In genomic region chr6:137866200-137866913, GRCh38 we compare ENCODE assay signal across 7 cellular contexts. TPM values are rescaled to one million over a fixed set of nuclear protein-coding genes. Genes with fewer than 3 reads are reported as not detected.
A peak's percentile ranks its signal among the peaks of the same experiment; 100 is the strongest.
DNase-seq lines count a peak whose midpoint lies in the region; ATAC-seq and TF ChIP-seq lines count a peak whose summit lies in the region.

No MANE protein-coding gene starts in this region.

- peaks cover 54% of the 10 kb centered on the region for H3K36me3 Mint-ChIP-seq in activated T-helper 17 cell treated with anti-CD3 and anti-CD28 coated beads, Interleukin-2, amount 50 U/mL, for 72 hours (ENCODE audit: low read depth)

- no peak for TF ChIP-seq CTCF in cardiac muscle cell (IDR thresholded peaks at IDR 0.05; ENCODE audit: low read depth, low read length)
- no peak for TF ChIP-seq CTCF in psoas muscle (IDR thresholded peaks at IDR 0.05)

- H3K27me3 ChIP-seq in HUES6 (ENCODE audit: control insufficient read depth, insufficient read depth, low read length), result peaks cover 23% of the 10 kb centered on the region
- no peaks in the 10 kb centered on the region for H3K27me3 ChIP-seq in cardiac muscle cell
- H3K27me3 ChIP-seq in psoas muscle (ENCODE audit: insufficient read depth in 3 of 3, low read length in 2 of 3), result no peaks in the 10 kb centered on the region

- intact Hi-C loops in psoas muscle (cut with DNase I), result loop anchor here (2.0 to 10.0 kb wide), 3 partner anchors 81 to 652 kb away; partner anchors contain the start of gene IFNGR1 (in 2 of the 2)

- H3K4me3 ChIP-seq in HUES6 (ENCODE audit: low read depth, low read length) (peak overlapping the region; percentile 70), cardiac muscle cell (peak overlapping the region; percentile 76), psoas muscle (peak overlapping the region; percentile 80)

- WGBS in psoas muscle, 3 donors, result 11 to 13% (median 11%) methylated on average over 25 of the region's 25 CpGs

- H3K4me1 ChIP-seq in HUES6 (ENCODE audit: control insufficient read depth, insufficient read depth, low read length) (peaks cover 40% of the 10 kb centered on the region), cardiac muscle cell (ENCODE audit: low read depth) (peaks cover 33% of the 10 kb centered on the region), psoas muscle (peaks cover 32% of the 10 kb centered on the region)

- H3K4me3 Mint-ChIP-seq in activated T-helper 17 cell treated with anti-CD3 and anti-CD28 coated beads, Interleukin-2, amount 50 U/mL, for 72 hours, result peak overlapping the region; percentile 95

- no peak for DNase-seq in cardiac muscle cell (ENCODE audit: low read depth in 1 of 2, low spot score in 1 of 2)
- DNase-seq in psoas muscle, result peak in 1 of 2 donors; percentile 61
- DNase-seq in NCI-H1092 treated with DMSO at 0.1 percent for 48 hours (lab: John Stamatoyannopoulos, UW), result no peak

- H3K9me3 Mint-ChIP-seq in activated T-helper 17 cell treated with anti-CD3 and anti-CD28 coated beads, Interleukin-2, amount 50 U/mL, for 72 hours, result no peaks in the 10 kb centered on the region

- peaks cover 2% of the 10 kb centered on the region; the same call in 1 of the 2 replicates for H3K36me3 ChIP-seq in HUES6 (ENCODE audit: control insufficient read depth, insufficient read depth, low read length)
- H3K36me3 ChIP-seq in cardiac muscle cell, result no peaks in the 10 kb centered on the region
- peaks cover 0 to 3% of the 10 kb centered on the region in 2 donors for H3K36me3 ChIP-seq in psoas muscle (ENCODE audit: insufficient read depth in 1 of 2, low read depth in 1 of 2)

- peak overlapping the region; percentile 72; the same call in 1 of the 2 replicates for H3K27ac ChIP-seq in HUES6 (ENCODE audit: low read depth, low read length)
- H3K27ac ChIP-seq in cardiac muscle cell, result no peak overlapping the region
- H3K27ac ChIP-seq in psoas muscle, result peak overlapping the region; percentile 78

- H3K9ac ChIP-seq in HUES6 (ENCODE audit: low read length), result peak overlapping the region; percentile 72

- H3K9me3 ChIP-seq in HUES6 (ENCODE audit: control insufficient read depth, insufficient read depth, low read depth, low read length) (no peaks in the 10 kb centered on the region), cardiac muscle cell (ENCODE audit: low read depth) (no peaks in the 10 kb centered on the region), psoas muscle (no peaks in the 10 kb centered on the region)

- ATAC-seq in GM18498 (IDR thresholded peaks at IDR 0.05; ENCODE audit: unreplicated experiment), result peak; percentile 34
- ATAC-seq in GM21619 (IDR thresholded peaks at IDR 0.05; ENCODE audit: unreplicated experiment), result peak; percentile 27
- ATAC-seq in activated T-helper 17 cell treated with anti-CD3 and anti-CD28 coated beads, Interleukin-2, amount 50 U/mL, for 72 hours (replicated peaks), result peak; percentile 16
- peak in 3 of 4 donors; percentile 20 to 42 (median 40) for ATAC-seq in psoas muscle

- no peaks in the 10 kb centered on the region for H3K27me3 Mint-ChIP-seq in activated T-helper 17 cell treated with anti-CD3 and anti-CD28 coated beads, Interleukin-2, amount 50 U/mL, for 72 hours

- H3K27ac Mint-ChIP-seq in activated T-helper 17 cell treated with anti-CD3 and anti-CD28 coated beads, Interleukin-2, amount 50 U/mL, for 72 hours, result peak overlapping the region; percentile 95

- H3K4me1 Mint-ChIP-seq in activated T-helper 17 cell treated with anti-CD3 and anti-CD28 coated beads, Interleukin-2, amount 50 U/mL, for 72 hours, result peaks cover 33% of the 10 kb centered on the region

RNA-seq across cellular contexts. Expression of gene TNFAIP3, which starts 0.7 kb away (rescaled TPM):
- total RNA-seq in activated T-helper 17 cell treated with anti-CD3 and anti-CD28 coated beads, Interleukin-2, amount 50 U/mL, for 72 hours, result 100 to 1,000 TPM; 254 to 663 TPM
- total RNA-seq in cardiac muscle cell (7.9 and 12.2 TPM in 2 replicates), psoas muscle (10 to 100 TPM in 2 of 4 donors, 1 to 10 TPM in 2; 4.0 to 12.8 (median 8.3) TPM)
- polyA plus RNA-seq in cardiac muscle cell (7.9 and 11.5 TPM in 2 replicates), psoas muscle (1 to 10 TPM; 2.0 to 4.3 (median 2.8) TPM)

Comparison
In these comparisons a context has a peak if more than half of its experiments do, and no peak if none do; other contexts are left out.
1. RNA of gene TNFAIP3, which starts 0.7 kb away (total RNA-seq): 254 to 663 TPM in activated T-helper 17 cell treated with anti-CD3 and anti-CD28 coated beads, Interleukin-2, amount 50 U/mL, for 72 hours; 4.0 to 12.8 TPM in psoas muscle and 7.9 to 12.2 TPM in cardiac muscle cell; every median in the first group is over 10 times any median in the second.
2. Peak in every context shown above with its lines, with median percentiles within 50 percentile points of each other: ATAC-seq and H3K4me3 ChIP-seq.